In genomic region chr6:166488701-166489100, GRCh38 we compare ENCODE assay signal across 12 cellular contexts.
A peak's percentile ranks its signal among the peaks of the same experiment; 100 is the strongest.
DNase-seq lines count a peak whose midpoint lies in the region; ATAC-seq, FAIRE-seq and TF ChIP-seq lines count a peak whose summit lies in the region.
"Had no signal": no experiment of that assay in that cellular context is flagged by ENCODE, and none has a peak within 500 bp of the region (broad histone marks: within the 10 kb centered on the region; RNA-seq: fewer than 3 reads in every experiment).

No MANE protein-coding gene starts in this region.

- H3K27ac ChIP-seq in HL-60 (replicated peaks) = peak overlapping the region; percentile 52
- H3K27ac ChIP-seq in kidney (ENCODE audit: low read depth in 2 of 2, low read length in 2 of 2) = peak overlapping the region in 1 of 2 donors; percentile 15
- H3K27ac ChIP-seq: PC-9, tibial artery had no signal

- H3K9me3 ChIP-seq in kidney (ENCODE audit: control insufficient read depth in 1 of 2, low read length in 2 of 2) = no peaks in the 10 kb centered on the region
- H3K9me3 ChIP-seq: tibial artery had no signal

- H3K27ac Mint-ChIP-seq in activated CD8-positive, alpha-beta T cell treated with anti-CD3 and anti-CD28 coated beads, Interleukin-2, amount 10 ng/mL, durations not matched to agents 7 days and 5 days = peak overlapping the region; percentile 93
- peak overlapping the region; percentile 95 for H3K27ac Mint-ChIP-seq in stimulated activated naive B cell treated with anti-CD40 and anti-IgM and Interleukin-4, amounts not matched to agents 10 μg/mL and 1 μg/mL and 100 μg/mL, for 72 hours
- H3K27ac Mint-ChIP-seq: nephron progenitor cell had no signal

- H3K27me3 ChIP-seq in HL-60 (ENCODE audit: insufficient read depth, poor library complexity, severe bottlenecking) = no peaks in the 10 kb centered on the region
- H3K27me3 ChIP-seq: tibial artery had no signal

- no peak overlapping the region for H3K9ac ChIP-seq in kidney (ENCODE audit: low read length in 2 of 2)

- intact Hi-C loops in kidney (cut with DNase I) = no loop called here

- no peak for DNase-seq in HL-60 (ENCODE audit: low read depth in 1 of 2, low spot score in 1 of 2)
- no peak for DNase-seq in activated CD8-positive, alpha-beta T cell treated with anti-CD3 and anti-CD28 coated beads, Interleukin-2, amount 10 ng/mL, durations not matched to agents 7 days and 5 days
- peak; percentile 49 for DNase-seq in kidney
- no peak for DNase-seq in stimulated activated naive B cell treated with anti-CD40 and anti-IgM and Interleukin-4, amounts not matched to agents 10 μg/mL and 1 μg/mL and 100 μg/mL, for 72 hours
- DNase-seq in NCI-H510A (lab: John Stamatoyannopoulos, UW) = no peak
- DNase-seq in GM19239 (ENCODE audit: insufficient read length, low spot score) = no peak
- DNase-seq: NCI-H1930, nephron progenitor cell, PC-9 had no signal

- no peaks in the 10 kb centered on the region for H3K4me1 ChIP-seq in kidney (ENCODE audit: control insufficient read depth in 1 of 2, insufficient read depth in 1 of 2, low read depth in 1 of 2, low read length in 2 of 2)
- H3K4me1 ChIP-seq: tibial artery had no signal

- peaks cover 22% of the 10 kb centered on the region for H3K36me3 Mint-ChIP-seq in activated CD8-positive, alpha-beta T cell treated with anti-CD3 and anti-CD28 coated beads, Interleukin-2, amount 10 ng/mL, durations not matched to agents 7 days and 5 days (ENCODE audit: low read depth)
- H3K36me3 Mint-ChIP-seq in stimulated activated naive B cell treated with anti-CD40 and anti-IgM and Interleukin-4, amounts not matched to agents 10 μg/mL and 1 μg/mL and 100 μg/mL, for 72 hours = peaks cover 33 to 45% of the 10 kb centered on the region in 2 donors

- H3K4me1 Mint-ChIP-seq in activated CD8-positive, alpha-beta T cell treated with anti-CD3 and anti-CD28 coated beads, Interleukin-2, amount 10 ng/mL, durations not matched to agents 7 days and 5 days (ENCODE audit: low read depth) = peaks cover 19% of the 10 kb centered on the region
- peaks cover 4 to 18% of the 10 kb centered on the region in 2 donors for H3K4me1 Mint-ChIP-seq in stimulated activated naive B cell treated with anti-CD40 and anti-IgM and Interleukin-4, amounts not matched to agents 10 μg/mL and 1 μg/mL and 100 μg/mL, for 72 hours

- CTCF ChIA-PET in activated CD8-positive, alpha-beta T cell treated with anti-CD3 and anti-CD28 coated beads, Interleukin-2, amount 10 ng/mL, durations not matched to agents 7 days and 5 days (lab: Charles Lee) = interaction anchor here (1.0 to 2.3 kb wide), 2 partner anchors 88 to 213 kb away, joined by 3 to 7 read pairs; no protein-coding TSS in a partner anchor

- POLR2A ChIA-PET in activated CD8-positive, alpha-beta T cell treated with anti-CD3 and anti-CD28 coated beads, Interleukin-2, amount 10 ng/mL, durations not matched to agents 7 days and 5 days (lab: Charles Lee) = interaction anchor here (0.7 to 1.2 kb wide), 2 partner anchors 19 to 139 kb away, joined by 3 read pairs; no protein-coding TSS in a partner anchor

- no peaks in the 10 kb centered on the region for H3K27me3 Mint-ChIP-seq in activated CD8-positive, alpha-beta T cell treated with anti-CD3 and anti-CD28 coated beads, Interleukin-2, amount 10 ng/mL, durations not matched to agents 7 days and 5 days (ENCODE audit: low read depth)
- H3K27me3 Mint-ChIP-seq in stimulated activated naive B cell treated with anti-CD40 and anti-IgM and Interleukin-4, amounts not matched to agents 10 μg/mL and 1 μg/mL and 100 μg/mL, for 72 hours = no peaks in the 10 kb centered on the region

- TF ChIP-seq CTCF in HL-60 (IDR thresholded peaks at IDR 0.05; ENCODE audit: insufficient read depth, low read length) (no peak), kidney (IDR thresholded peaks at IDR 0.05; ENCODE audit: borderline replicate concordance, extremely low read depth, insufficient read depth) (no peak)

- peaks cover 6 to 7% of the 10 kb centered on the region in 2 donors for H3K36me3 ChIP-seq in kidney (ENCODE audit: control insufficient read depth in 1 of 2, insufficient read depth in 2 of 2, low read length in 2 of 2)

- ATAC-seq in activated CD8-positive, alpha-beta T cell treated with anti-CD3 and anti-CD28 coated beads, Interleukin-2, amount 10 ng/mL, durations not matched to agents 7 days and 5 days = no peak
- peak in 1 of 2 donors; percentile 15 for ATAC-seq in stimulated activated naive B cell treated with anti-CD40 and anti-IgM and Interleukin-4, amounts not matched to agents 10 μg/mL and 1 μg/mL and 100 μg/mL, for 72 hours (replicated peaks)
- ATAC-seq in HG03439 (IDR thresholded peaks at IDR 0.05; ENCODE audit: unreplicated experiment) (no peak), GM19467 (IDR thresholded peaks at IDR 0.05; ENCODE audit: unreplicated experiment) (no peak)

- no peak overlapping the region for H3K4me3 Mint-ChIP-seq in activated CD8-positive, alpha-beta T cell treated with anti-CD3 and anti-CD28 coated beads, Interleukin-2, amount 10 ng/mL, durations not matched to agents 7 days and 5 days
- H3K4me3 Mint-ChIP-seq in stimulated activated naive B cell treated with anti-CD40 and anti-IgM and Interleukin-4, amounts not matched to agents 10 μg/mL and 1 μg/mL and 100 μg/mL, for 72 hours = peak overlapping the region in 1 of 2 donors; percentile 73

- no peak overlapping the region for H3K4me3 ChIP-seq in HL-60 (replicated peaks; ENCODE audit: insufficient read depth, low read length)
- no peak overlapping the region for H3K4me3 ChIP-seq in kidney (ENCODE audit: low read length in 2 of 2)
- H3K4me3 ChIP-seq: PC-9, tibial artery had no signal

- no peak for FAIRE-seq in kidney (lab: Jason Lieb, UNC)
- FAIRE-seq in GM19239 (lab: Jason Lieb, UNC) = no peak

- H3K9me3 Mint-ChIP-seq in activated CD8-positive, alpha-beta T cell treated with anti-CD3 and anti-CD28 coated beads, Interleukin-2, amount 10 ng/mL, durations not matched to agents 7 days and 5 days (ENCODE audit: insufficient read depth) = peaks cover 11% of the 10 kb centered on the region
- H3K9me3 Mint-ChIP-seq in stimulated activated naive B cell treated with anti-CD40 and anti-IgM and Interleukin-4, amounts not matched to agents 10 μg/mL and 1 μg/mL and 100 μg/mL, for 72 hours = peaks cover 0 to 4% of the 10 kb centered on the region in 2 donors
- H3K9me3 Mint-ChIP-seq: nephron progenitor cell had no signal
